ENCODE assay signal across 10 cellular contexts in genomic region chr17:36850794-36851193, GRCh38.
DNase-seq lines count a peak whose midpoint lies in the region; ATAC-seq lines count a peak whose summit lies in the region.
"Had no signal": no experiment of that assay in that cellular context is flagged by ENCODE, and none has a peak within 500 bp of the region (broad histone marks: within the 10 kb centered on the region; RNA-seq: fewer than 3 reads in every experiment).

No MANE protein-coding gene starts in this region.

- no peaks in the 10 kb centered on the region for H3K27me3 ChIP-seq in BLaER1 treated with 17β-estradiol and CSF1 and Interleukin-3, amounts not matched to agents 10 nM and 100 nM

- peak overlapping the region in 3 of 10 experiments; percentile 4 to 36 (median 26); a peak in 1 of 20 replicates for H3K4me3 ChIP-seq in BLaER1 treated with 17β-estradiol and CSF1 and Interleukin-3, amounts not matched to agents 10 nM and 100 nM

- no peaks in the 10 kb centered on the region for H3K36me3 ChIP-seq in BLaER1 treated with 17β-estradiol and CSF1 and Interleukin-3, amounts not matched to agents 10 nM and 100 nM

- peaks cover 51 to 85% (median 72%) of the 10 kb centered on the region in 10 experiments for H3K4me1 ChIP-seq in BLaER1 treated with 17β-estradiol and CSF1 and Interleukin-3, amounts not matched to agents 10 nM and 100 nM

- DNase-seq in HS-5 (ENCODE audit: low read depth) (peak; percentile 41), islet precursor cell (peak; percentile 92), NCI-H2196 treated with DMSO at 0.1 percent for 48 hours (lab: John Stamatoyannopoulos, UW; ENCODE audit: unreplicated experiment) (no peak), middle frontal gyrus (ENCODE audit: extremely low spot score, low spot score) (no peak)
- no peak for DNase-seq in activated T-cell treated with anti-CD3 and anti-CD28 coated beads, Interleukin-2, amount 50 U/mL, for 4 hours
- DNase-seq: nephron progenitor cell, RPMI8226 had no signal

- H3K27me3 Mint-ChIP-seq in activated T-cell treated with anti-CD3 and anti-CD28 coated beads, Interleukin-2, amount 50 U/mL, for 4 hours (ENCODE audit: low read depth): peaks cover 5% of the 10 kb centered on the region

- no peaks in the 10 kb centered on the region for H4K20me1 ChIP-seq in BLaER1 treated with 17β-estradiol and CSF1 and Interleukin-3, amounts not matched to agents 10 nM and 100 nM

- H3K9ac ChIP-seq in BLaER1 treated with 17β-estradiol and CSF1 and Interleukin-3, amounts not matched to agents 10 nM and 100 nM: peak overlapping the region in 6 of 11 experiments; percentile 6 to 48 (median 32); a peak in 5 of 22 replicates

- H3K9me3 ChIP-seq in BLaER1 treated with 17β-estradiol and CSF1 and Interleukin-3, amounts not matched to agents 10 nM and 100 nM (replicated peaks in 1 of 11): no peaks in the 10 kb centered on the region

- ATAC-seq in activated T-cell treated with anti-CD3 and anti-CD28 coated beads, Interleukin-2, amount 50 U/mL, for 4 hours: peak; percentile 42 to 49
- ATAC-seq in GM21786 (IDR thresholded peaks at IDR 0.05; ENCODE audit: unreplicated experiment): no peak
- no peak for ATAC-seq in GM18517 (IDR thresholded peaks at IDR 0.05; ENCODE audit: unreplicated experiment)

- peak overlapping the region; percentile 73 to 92 (median 81) for H3K4me2 ChIP-seq in BLaER1 treated with 17β-estradiol and CSF1 and Interleukin-3, amounts not matched to agents 10 nM and 100 nM

- peak overlapping the region in 6 of 11 experiments; percentile 40 to 70 (median 60); a peak in 12 of 22 replicates for H3K27ac ChIP-seq in BLaER1 treated with 17β-estradiol and CSF1 and Interleukin-3, amounts not matched to agents 10 nM and 100 nM

- peaks cover 27% of the 10 kb centered on the region for H3K4me1 Mint-ChIP-seq in activated T-cell treated with anti-CD3 and anti-CD28 coated beads, Interleukin-2, amount 50 U/mL, for 4 hours (ENCODE audit: low read depth)

- H3K4me3 Mint-ChIP-seq in activated T-cell treated with anti-CD3 and anti-CD28 coated beads, Interleukin-2, amount 50 U/mL, for 4 hours: no peak overlapping the region
- H3K4me3 Mint-ChIP-seq: nephron progenitor cell had no signal

- H3K36me3 Mint-ChIP-seq in activated T-cell treated with anti-CD3 and anti-CD28 coated beads, Interleukin-2, amount 50 U/mL, for 4 hours (ENCODE audit: insufficient read depth): no peaks in the 10 kb centered on the region

- no peaks in the 10 kb centered on the region for H3K9me3 Mint-ChIP-seq in activated T-cell treated with anti-CD3 and anti-CD28 coated beads, Interleukin-2, amount 50 U/mL, for 4 hours

Comparison
In these comparisons a context has a peak if more than half of its experiments do, and no peak if none do; other contexts are left out.
1. DNase-seq: peak in HS-5 (single experiment) and islet precursor cell (single experiment); none in activated T-cell treated with anti-CD3 and anti-CD28 coated beads, Interleukin-2, amount 50 U/mL, for 4 hours (single experiment), NCI-H2196 treated with DMSO at 0.1 percent for 48 hours (single experiment) and middle frontal gyrus (single experiment).
2. ATAC-seq: peak in activated T-cell treated with anti-CD3 and anti-CD28 coated beads, Interleukin-2, amount 50 U/mL, for 4 hours (2 of 2); none in GM21786 (single experiment) and GM18517 (single experiment).